ENCODE assay signal across 1 cellular context in the genomic region with DNA sequence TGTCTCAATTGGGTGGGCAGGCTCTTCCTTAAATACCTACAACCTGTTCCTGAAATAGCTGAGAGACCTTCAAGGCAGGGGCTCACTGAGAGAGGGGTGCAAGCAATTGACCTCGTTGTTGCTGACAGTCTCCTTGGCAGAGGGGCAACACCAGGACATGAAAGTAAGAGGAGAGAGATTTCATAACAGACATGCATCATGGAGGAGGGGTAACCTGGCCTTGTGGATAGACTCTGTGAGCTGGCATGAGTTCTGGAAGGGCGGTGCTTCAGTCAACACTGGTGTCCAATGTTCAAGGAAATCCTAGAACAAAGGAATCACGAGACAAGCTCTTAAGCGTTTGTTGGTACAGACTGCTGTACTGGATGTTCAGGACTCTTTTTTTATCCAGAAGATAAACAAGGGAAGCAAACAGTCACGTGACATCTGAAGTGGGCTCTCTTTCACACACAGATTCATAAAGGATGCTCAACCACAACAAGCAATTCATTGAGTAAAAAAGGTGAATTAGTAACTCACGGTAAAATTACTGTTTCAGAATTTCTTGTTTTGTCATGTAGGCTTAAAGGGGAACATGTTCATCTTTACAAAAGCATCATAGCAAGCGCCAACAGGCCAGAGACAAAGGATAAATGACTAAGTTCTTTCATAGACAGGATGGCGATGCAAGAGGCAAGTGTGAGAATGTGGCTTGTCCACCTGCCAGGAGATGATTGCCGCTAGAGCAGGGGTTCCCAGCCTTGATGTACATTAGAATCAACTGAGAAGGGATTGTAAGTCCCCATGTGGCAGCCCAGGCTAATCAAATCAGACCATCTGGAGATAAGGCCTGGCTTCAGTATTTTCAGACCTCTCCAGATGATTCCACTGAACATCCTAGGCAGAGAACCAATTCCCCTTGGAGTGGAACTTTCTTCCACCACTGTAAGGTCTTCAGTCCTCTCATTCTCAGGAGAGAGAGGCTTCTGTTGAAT.
TF ChIP-seq lines count a peak whose summit lies in the region.

No MANE protein-coding gene starts in this region.

TF ChIP-seq in HepG2, 621 proteins besides CTCF, POLR2A, EP300 and RAD21 (continued from another document and continues in another):
- TF ChIP-seq, protein P1, sequence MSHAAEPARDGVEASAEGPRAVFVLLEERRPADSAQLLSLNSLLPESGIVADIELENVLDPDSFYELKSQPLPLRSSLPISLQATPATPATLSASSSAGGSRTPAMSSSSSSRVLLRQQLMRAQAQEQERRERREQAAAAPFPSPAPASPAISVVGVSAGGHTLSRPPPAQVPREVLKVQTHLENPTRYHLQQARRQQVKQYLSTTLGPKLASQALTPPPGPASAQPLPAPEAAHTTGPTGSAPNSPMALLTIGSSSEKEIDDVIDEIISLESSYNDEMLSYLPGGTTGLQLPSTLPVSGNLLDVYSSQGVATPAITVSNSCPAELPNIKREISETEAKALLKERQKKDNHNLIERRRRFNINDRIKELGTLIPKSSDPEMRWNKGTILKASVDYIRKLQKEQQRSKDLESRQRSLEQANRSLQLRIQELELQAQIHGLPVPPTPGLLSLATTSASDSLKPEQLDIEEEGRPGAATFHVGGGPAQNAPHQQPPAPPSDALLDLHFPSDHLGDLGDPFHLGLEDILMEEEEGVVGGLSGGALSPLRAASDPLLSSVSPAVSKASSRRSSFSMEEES (CRISPR knock-in tag; IDR thresholded peaks at IDR 0.05): peak; percentile 100
- TF ChIP-seq FIP1L1 (IDR thresholded peaks at IDR 0.05; ENCODE audit: borderline replicate concordance, insufficient read depth, low read depth, low read length): no peak
- peak; percentile 96 for TF ChIP-seq PITX1 (CRISPR knock-in tag; IDR thresholded peaks at IDR 0.05)
- TF ChIP-seq, protein P2, sequence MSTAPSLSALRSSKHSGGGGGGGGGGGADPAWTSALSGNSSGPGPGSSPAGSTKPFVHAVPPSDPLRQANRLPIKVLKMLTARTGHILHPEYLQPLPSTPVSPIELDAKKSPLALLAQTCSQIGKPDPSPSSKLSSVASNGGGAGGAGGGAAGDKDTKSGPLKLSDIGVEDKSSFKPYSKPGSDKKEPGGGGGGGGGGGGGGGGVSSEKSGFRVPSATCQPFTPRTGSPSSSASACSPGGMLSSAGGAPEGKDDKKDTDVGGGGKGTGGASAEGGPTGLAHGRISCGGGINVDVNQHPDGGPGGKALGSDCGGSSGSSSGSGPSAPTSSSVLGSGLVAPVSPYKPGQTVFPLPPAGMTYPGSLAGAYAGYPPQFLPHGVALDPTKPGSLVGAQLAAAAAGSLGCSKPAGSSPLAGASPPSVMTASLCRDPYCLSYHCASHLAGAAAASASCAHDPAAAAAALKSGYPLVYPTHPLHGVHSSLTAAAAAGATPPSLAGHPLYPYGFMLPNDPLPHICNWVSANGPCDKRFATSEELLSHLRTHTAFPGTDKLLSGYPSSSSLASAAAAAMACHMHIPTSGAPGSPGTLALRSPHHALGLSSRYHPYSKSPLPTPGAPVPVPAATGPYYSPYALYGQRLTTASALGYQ (CRISPR knock-in tag; IDR thresholded peaks at IDR 0.05): peak; percentile 96
- peak; percentile 86 for TF ChIP-seq HOXA3 (CRISPR knock-in tag; IDR thresholded peaks at IDR 0.05)
- peak; percentile 88 for TF ChIP-seq SAP130 (CRISPR knock-in tag; IDR thresholded peaks at IDR 0.05; ENCODE audit: low read depth)
- TF ChIP-seq FOXJ3 (CRISPR knock-in tag; IDR thresholded peaks at IDR 0.05; ENCODE audit: borderline replicate concordance): peak; percentile 98
- no peak for TF ChIP-seq SP4 (CRISPR knock-in tag; IDR thresholded peaks at IDR 0.05)
- TF ChIP-seq ETV6 (CRISPR knock-in tag; conservative IDR thresholded peaks at IDR 0.05): no peak
- TF ChIP-seq, protein P3, sequence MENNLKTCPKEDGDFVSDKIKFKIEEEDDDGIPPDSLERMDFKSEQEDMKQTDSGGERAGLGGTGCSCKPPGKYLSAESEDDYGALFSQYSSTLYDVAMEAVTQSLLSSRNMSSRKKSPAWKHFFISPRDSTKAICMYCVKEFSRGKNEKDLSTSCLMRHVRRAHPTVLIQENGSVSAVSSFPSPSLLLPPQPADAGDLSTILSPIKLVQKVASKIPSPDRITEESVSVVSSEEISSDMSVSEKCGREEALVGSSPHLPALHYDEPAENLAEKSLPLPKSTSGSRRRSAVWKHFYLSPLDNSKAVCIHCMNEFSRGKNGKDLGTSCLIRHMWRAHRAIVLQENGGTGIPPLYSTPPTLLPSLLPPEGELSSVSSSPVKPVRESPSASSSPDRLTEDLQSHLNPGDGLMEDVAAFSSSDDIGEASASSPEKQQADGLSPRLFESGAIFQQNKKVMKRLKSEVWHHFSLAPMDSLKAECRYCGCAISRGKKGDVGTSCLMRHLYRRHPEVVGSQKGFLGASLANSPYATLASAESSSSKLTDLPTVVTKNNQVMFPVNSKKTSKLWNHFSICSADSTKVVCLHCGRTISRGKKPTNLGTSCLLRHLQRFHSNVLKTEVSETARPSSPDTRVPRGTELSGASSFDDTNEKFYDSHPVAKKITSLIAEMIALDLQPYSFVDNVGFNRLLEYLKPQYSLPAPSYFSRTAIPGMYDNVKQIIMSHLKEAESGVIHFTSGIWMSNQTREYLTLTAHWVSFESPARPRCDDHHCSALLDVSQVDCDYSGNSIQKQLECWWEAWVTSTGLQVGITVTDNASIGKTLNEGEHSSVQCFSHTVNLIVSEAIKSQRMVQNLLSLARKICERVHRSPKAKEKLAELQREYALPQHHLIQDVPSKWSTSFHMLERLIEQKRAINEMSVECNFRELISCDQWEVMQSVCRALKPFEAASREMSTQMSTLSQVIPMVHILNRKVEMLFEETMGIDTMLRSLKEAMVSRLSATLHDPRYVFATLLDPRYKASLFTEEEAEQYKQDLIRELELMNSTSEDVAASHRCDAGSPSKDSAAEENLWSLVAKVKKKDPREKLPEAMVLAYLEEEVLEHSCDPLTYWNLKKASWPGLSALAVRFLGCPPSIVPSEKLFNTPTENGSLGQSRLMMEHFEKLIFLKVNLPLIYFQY (CRISPR knock-in tag; IDR thresholded peaks at IDR 0.05; ENCODE audit: borderline replicate concordance): no peak
- TF ChIP-seq POLR2G (IDR thresholded peaks at IDR 0.05; ENCODE audit: low read depth, low read length): no peak; the same call in 1 of the 2 replicates
- TF ChIP-seq, protein P4, sequence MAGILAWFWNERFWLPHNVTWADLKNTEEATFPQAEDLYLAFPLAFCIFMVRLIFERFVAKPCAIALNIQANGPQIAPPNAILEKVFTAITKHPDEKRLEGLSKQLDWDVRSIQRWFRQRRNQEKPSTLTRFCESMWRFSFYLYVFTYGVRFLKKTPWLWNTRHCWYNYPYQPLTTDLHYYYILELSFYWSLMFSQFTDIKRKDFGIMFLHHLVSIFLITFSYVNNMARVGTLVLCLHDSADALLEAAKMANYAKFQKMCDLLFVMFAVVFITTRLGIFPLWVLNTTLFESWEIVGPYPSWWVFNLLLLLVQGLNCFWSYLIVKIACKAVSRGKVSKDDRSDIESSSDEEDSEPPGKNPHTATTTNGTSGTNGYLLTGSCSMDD (CRISPR knock-in tag; IDR thresholded peaks at IDR 0.05): no peak
- TF ChIP-seq, protein P5, sequence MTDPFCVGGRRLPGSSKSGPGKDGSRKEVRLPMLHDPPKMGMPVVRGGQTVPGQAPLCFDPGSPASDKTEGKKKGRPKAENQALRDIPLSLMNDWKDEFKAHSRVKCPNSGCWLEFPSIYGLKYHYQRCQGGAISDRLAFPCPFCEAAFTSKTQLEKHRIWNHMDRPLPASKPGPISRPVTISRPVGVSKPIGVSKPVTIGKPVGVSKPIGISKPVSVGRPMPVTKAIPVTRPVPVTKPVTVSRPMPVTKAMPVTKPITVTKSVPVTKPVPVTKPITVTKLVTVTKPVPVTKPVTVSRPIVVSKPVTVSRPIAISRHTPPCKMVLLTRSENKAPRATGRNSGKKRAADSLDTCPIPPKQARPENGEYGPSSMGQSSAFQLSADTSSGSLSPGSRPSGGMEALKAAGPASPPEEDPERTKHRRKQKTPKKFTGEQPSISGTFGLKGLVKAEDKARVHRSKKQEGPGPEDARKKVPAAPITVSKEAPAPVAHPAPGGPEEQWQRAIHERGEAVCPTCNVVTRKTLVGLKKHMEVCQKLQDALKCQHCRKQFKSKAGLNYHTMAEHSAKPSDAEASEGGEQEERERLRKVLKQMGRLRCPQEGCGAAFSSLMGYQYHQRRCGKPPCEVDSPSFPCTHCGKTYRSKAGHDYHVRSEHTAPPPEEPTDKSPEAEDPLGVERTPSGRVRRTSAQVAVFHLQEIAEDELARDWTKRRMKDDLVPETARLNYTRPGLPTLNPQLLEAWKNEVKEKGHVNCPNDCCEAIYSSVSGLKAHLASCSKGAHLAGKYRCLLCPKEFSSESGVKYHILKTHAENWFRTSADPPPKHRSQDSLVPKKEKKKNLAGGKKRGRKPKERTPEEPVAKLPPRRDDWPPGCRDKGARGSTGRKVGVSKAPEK (CRISPR knock-in tag; IDR thresholded peaks at IDR 0.05; ENCODE audit: borderline replicate concordance): no peak
- TF ChIP-seq GATA4 (IDR thresholded peaks at IDR 0.05; ENCODE audit: borderline replicate concordance, low read depth): peak; percentile 86; the same call in 1 of the 2 replicates
- TF ChIP-seq KLF11 (CRISPR knock-in tag; IDR thresholded peaks at IDR 0.05): no peak
- TF ChIP-seq STAG1 (CRISPR knock-in tag; IDR thresholded peaks at IDR 0.05): no peak
- peak; percentile 92; the same call in 1 of the 2 replicates for TF ChIP-seq ZNF207 (IDR thresholded peaks at IDR 0.05; ENCODE audit: borderline replicate concordance)
- TF ChIP-seq ZSCAN12 (CRISPR knock-in tag; IDR thresholded peaks at IDR 0.05): no peak
- no peak for TF ChIP-seq ZFP41 (CRISPR knock-in tag; IDR thresholded peaks at IDR 0.05; ENCODE audit: borderline replicate concordance)
- 0 out of 2 replicates have a peak, but pooled peaks have one; percentile 2 for TF ChIP-seq MAF1 (CRISPR knock-in tag; IDR thresholded peaks at IDR 0.05; ENCODE audit: borderline replicate concordance)
- TF ChIP-seq ZBTB21 (CRISPR knock-in tag; IDR thresholded peaks at IDR 0.05): no peak; the same call in 1 of the 2 replicates
- TF ChIP-seq POGZ (CRISPR knock-in tag; IDR thresholded peaks at IDR 0.05): peak; percentile 94
- 0 out of 2 replicates have a peak, but pooled peaks have one; percentile 10 for TF ChIP-seq RFX1 (IDR thresholded peaks at IDR 0.05)
- TF ChIP-seq, protein P6, sequence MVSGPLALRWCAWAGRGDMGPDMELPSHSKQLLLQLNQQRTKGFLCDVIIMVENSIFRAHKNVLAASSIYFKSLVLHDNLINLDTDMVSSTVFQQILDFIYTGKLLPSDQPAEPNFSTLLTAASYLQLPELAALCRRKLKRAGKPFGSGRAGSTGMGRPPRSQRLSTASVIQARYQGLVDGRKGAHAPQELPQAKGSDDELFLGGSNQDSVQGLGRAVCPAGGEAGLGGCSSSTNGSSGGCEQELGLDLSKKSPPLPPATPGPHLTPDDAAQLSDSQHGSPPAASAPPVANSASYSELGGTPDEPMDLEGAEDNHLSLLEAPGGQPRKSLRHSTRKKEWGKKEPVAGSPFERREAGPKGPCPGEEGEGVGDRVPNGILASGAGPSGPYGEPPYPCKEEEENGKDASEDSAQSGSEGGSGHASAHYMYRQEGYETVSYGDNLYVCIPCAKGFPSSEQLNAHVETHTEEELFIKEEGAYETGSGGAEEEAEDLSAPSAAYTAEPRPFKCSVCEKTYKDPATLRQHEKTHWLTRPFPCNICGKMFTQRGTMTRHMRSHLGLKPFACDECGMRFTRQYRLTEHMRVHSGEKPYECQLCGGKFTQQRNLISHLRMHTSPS (CRISPR knock-in tag; IDR thresholded peaks at IDR 0.05; ENCODE audit: low read depth): peak; percentile 84; the same call in 1 of the 2 replicates
- TF ChIP-seq, protein P7, sequence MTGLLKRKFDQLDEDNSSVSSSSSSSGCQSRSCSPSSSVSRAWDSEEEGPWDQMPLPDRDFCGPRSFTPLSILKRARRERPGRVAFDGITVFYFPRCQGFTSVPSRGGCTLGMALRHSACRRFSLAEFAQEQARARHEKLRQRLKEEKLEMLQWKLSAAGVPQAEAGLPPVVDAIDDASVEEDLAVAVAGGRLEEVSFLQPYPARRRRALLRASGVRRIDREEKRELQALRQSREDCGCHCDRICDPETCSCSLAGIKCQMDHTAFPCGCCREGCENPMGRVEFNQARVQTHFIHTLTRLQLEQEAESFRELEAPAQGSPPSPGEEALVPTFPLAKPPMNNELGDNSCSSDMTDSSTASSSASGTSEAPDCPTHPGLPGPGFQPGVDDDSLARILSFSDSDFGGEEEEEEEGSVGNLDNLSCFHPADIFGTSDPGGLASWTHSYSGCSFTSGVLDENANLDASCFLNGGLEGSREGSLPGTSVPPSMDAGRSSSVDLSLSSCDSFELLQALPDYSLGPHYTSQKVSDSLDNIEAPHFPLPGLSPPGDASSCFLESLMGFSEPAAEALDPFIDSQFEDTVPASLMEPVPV (CRISPR knock-in tag; IDR thresholded peaks at IDR 0.05): peak; percentile 63; the same call in 1 of the 2 replicates
- TF ChIP-seq KLF6 (CRISPR knock-in tag; IDR thresholded peaks at IDR 0.05): 0 out of 2 replicates have a peak, but pooled peaks have one; percentile 69
- TF ChIP-seq ZNF121 (CRISPR knock-in tag; IDR thresholded peaks at IDR 0.05): 0 out of 2 replicates have a peak, but pooled peaks have one; percentile 23
- peak; percentile 32 for TF ChIP-seq ZFX (CRISPR knock-in tag; IDR thresholded peaks at IDR 0.05; ENCODE audit: low read depth)
- TF ChIP-seq, protein P8, sequence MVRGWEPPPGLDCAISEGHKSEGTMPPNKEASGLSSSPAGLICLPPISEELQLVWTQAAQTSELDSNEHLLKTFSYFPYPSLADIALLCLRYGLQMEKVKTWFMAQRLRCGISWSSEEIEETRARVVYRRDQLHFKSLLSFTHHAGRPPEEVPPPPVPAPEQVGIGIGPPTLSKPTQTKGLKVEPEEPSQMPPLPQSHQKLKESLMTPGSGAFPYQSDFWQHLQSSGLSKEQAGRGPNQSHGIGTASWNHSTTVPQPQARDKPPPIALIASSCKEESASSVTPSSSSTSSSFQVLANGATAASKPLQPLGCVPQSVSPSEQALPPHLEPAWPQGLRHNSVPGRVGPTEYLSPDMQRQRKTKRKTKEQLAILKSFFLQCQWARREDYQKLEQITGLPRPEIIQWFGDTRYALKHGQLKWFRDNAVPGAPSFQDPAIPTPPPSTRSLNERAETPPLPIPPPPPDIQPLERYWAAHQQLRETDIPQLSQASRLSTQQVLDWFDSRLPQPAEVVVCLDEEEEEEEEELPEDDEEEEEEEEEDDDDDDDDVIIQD (CRISPR knock-in tag; IDR thresholded peaks at IDR 0.05; ENCODE audit: low read depth): peak; percentile 86
- no peak for TF ChIP-seq CCAR2 (optimal IDR thresholded peaks at IDR 0.05; ENCODE audit: low read depth, low read length)
- TF ChIP-seq, protein P9, sequence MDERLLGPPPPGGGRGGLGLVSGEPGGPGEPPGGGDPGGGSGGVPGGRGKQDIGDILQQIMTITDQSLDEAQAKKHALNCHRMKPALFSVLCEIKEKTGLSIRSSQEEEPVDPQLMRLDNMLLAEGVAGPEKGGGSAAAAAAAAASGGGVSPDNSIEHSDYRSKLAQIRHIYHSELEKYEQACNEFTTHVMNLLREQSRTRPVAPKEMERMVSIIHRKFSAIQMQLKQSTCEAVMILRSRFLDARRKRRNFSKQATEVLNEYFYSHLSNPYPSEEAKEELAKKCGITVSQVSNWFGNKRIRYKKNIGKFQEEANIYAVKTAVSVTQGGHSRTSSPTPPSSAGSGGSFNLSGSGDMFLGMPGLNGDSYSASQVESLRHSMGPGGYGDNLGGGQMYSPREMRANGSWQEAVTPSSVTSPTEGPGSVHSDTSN (CRISPR knock-in tag; IDR thresholded peaks at IDR 0.05): 0 out of 2 replicates have a peak, but pooled peaks have one; percentile 21
- TF ChIP-seq YY1 (IDR thresholded peaks at IDR 0.05; ENCODE audit: insufficient read depth, insufficient replicate concordance, low read depth, low read length): no peak
- TF ChIP-seq AHR (CRISPR knock-in tag; IDR thresholded peaks at IDR 0.05): no peak
- TF ChIP-seq TBX2 (CRISPR knock-in tag; IDR thresholded peaks at IDR 0.05; ENCODE audit: borderline replicate concordance): peak; percentile 93
- peak; percentile 45; the same call in 1 of the 2 replicates for TF ChIP-seq NFYC (CRISPR knock-in tag; IDR thresholded peaks at IDR 0.05)
- 0 out of 2 replicates have a peak, but pooled peaks have one; percentile 11 for TF ChIP-seq ZNF563 (CRISPR knock-in tag; IDR thresholded peaks at IDR 0.05)
